ENCODE assay signal across 18 cellular contexts in genomic region chr12:122651520-122652224, GRCh38. TPM values are rescaled to one million over a fixed set of nuclear protein-coding genes. Genes with fewer than 3 reads are reported as not detected.
"Had no signal": no experiment of that assay in that cellular context is flagged by ENCODE, and none has a peak within 500 bp of the region (broad histone marks: within the 10 kb centered on the region; RNA-seq: fewer than 3 reads in every experiment).

No MANE protein-coding gene starts in this region.

- DNase-seq: activated CD4-positive, alpha-beta T cell treated with anti-CD3 and anti-CD28 coated beads for 48 hours; activated naive CD4-positive, alpha-beta T cell treated with Interleukin-2 at 50 U/mL for 16 hours; activated naive CD8-positive, alpha-beta T cell treated with anti-CD3 and anti-CD28 coated beads, Interleukin-2, amount 50 U/mL, for 24 hours; effector CD4-positive, alpha-beta T cell; foreskin fibroblast; glutamatergic neuron; mammary epithelial cell; occipital lobe; stimulated activated CD4-positive, alpha-beta T cell treated with anti-CD3 and anti-CD28 coated beads, Interleukin-4, amount 100 ng/mL, for 1 hour; stimulated activated naive CD8-positive, alpha-beta T cell treated with anti-CD3 and anti-CD28 coated beads, Interleukin-15, amount 100 ng/mL, for 72 hours; SW 1271; T-helper 9 cell; uterus; WERI-Rb-1 had no signal

- H3K27me3 ChIP-seq: ascending aorta, cardiac muscle cell, uterus had no signal

- H3K4me3 Mint-ChIP-seq: activated naive CD8-positive, alpha-beta T cell treated with anti-CD3 and anti-CD28 coated beads, Interleukin-2, amount 50 U/mL, for 24 hours; nephron; stimulated activated naive CD8-positive, alpha-beta T cell treated with anti-CD3 and anti-CD28 coated beads, Interleukin-15, amount 100 ng/mL, for 72 hours had no signal

- H3K4me1 ChIP-seq: ascending aorta, uterus had no signal

- H3K36me3 ChIP-seq: ascending aorta, cardiac muscle cell, uterus had no signal

- H3K4me1 Mint-ChIP-seq: nephron had no signal

- ATAC-seq: activated naive CD8-positive, alpha-beta T cell treated with anti-CD3 and anti-CD28 coated beads, Interleukin-2, amount 50 U/mL, for 24 hours; left lobe of liver; stimulated activated naive CD8-positive, alpha-beta T cell treated with anti-CD3 and anti-CD28 coated beads, Interleukin-15, amount 100 ng/mL, for 72 hours had no signal

- H3K27ac Mint-ChIP-seq: activated naive CD8-positive, alpha-beta T cell treated with anti-CD3 and anti-CD28 coated beads, Interleukin-2, amount 50 U/mL, for 24 hours; nephron had no signal

- H3K9me3 Mint-ChIP-seq: activated naive CD8-positive, alpha-beta T cell treated with anti-CD3 and anti-CD28 coated beads, Interleukin-2, amount 50 U/mL, for 24 hours; nephron had no signal

- H3K27me3 Mint-ChIP-seq: activated naive CD8-positive, alpha-beta T cell treated with anti-CD3 and anti-CD28 coated beads, Interleukin-2, amount 50 U/mL, for 24 hours had no signal

- H3K9me3 ChIP-seq: ascending aorta, uterus had no signal

- H3K27ac ChIP-seq: ascending aorta, cardiac muscle cell, uterus, WERI-Rb-1 had no signal

- H3K4me3 ChIP-seq: ascending aorta, cardiac muscle cell, uterus had no signal

RNA-seq across cellular contexts. Expression of gene HCAR2, which starts 51.5 kb away (rescaled TPM):
- total RNA-seq: cardiac muscle cell, left lobe of liver, occipital lobe, uterus had no signal
